8 cellular contexts compared by ENCODE assay signal in the genomic region with DNA sequence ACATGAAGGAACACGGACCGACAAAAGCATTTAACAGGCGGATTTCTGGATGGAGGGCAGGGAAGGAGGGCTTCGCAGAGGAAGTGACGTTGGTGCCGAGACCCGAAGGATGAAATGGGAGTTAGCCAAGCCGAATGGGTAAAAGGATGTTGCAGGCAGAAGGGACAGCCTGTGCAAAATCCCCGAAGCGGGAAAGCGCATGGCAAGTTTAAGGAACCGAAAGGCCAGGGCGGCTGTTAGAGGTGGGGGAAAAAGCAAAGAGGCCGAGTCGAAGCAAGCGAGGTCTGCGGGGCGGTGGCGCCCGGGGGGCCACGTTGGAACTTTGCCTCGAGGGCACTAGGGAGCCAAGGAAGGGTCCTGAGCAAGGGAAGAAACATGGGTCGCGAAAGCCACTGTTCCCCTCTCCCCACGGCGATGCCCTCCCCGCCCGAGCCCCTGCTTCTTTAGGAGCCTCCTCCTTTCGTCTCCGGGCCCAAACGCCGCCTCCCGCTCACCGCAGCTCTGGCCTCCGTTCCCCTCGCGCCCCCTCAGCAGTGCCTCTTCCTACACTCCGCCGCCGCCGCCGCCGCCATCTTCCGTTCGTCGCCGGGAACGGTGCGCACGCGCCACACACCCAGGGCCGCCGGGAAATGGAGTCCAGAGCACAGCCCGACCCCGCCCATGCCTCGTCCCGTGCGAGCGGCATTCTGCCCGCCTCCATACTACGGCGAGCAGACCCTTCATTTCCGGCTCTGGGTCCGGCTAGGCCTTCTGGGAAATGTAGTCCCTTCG. TPM values are rescaled to one million over a fixed set of nuclear protein-coding genes. Genes with fewer than 3 reads are reported as not detected.
A peak's percentile ranks its signal among the peaks of the same experiment; 100 is the strongest.
DNase-seq lines count a peak whose midpoint lies in the region; ATAC-seq, FAIRE-seq and TF ChIP-seq lines count a peak whose summit lies in the region.

Gene SYMPK (minus strand): TSS at position 584 of the 771 bp plus-strand sequence. CDS start 8,652 bp downstream, outside the sequence.

- H3K4me1 Mint-ChIP-seq in natural killer cell treated with Interleukin-12 subunit alpha and Interleukin-12 subunit beta and Interleukin-15 and Interleukin-18, amount 100 ng/mL, for 72 hours (ENCODE audit: low read depth in 2 of 2): peaks cover 25 to 29% of the 10 kb centered on the region in 2 donors

- peak within 1 kb of the TSS; percentile 95 for H3K4me3 Mint-ChIP-seq in natural killer cell treated with Interleukin-12 subunit alpha and Interleukin-12 subunit beta and Interleukin-15 and Interleukin-18, amount 100 ng/mL, for 72 hours

- TF ChIP-seq POLR2A in H54 (IDR thresholded peaks at IDR 0.05; ENCODE audit: low read depth, low read length): peak; percentile 41

- DNase-seq in EL: peak; percentile 99
- DNase-seq in H54 (ENCODE audit: insufficient read length, low spot score): peak; percentile 96
- peak; percentile 99 for DNase-seq in M059J (ENCODE audit: low read depth)
- DNase-seq in SHP77 (lab: John Stamatoyannopoulos, UW): peak; percentile 99
- peak; percentile 97 for DNase-seq in activated effector memory CD4-positive, alpha-beta T cell treated with Interleukin-2 at 50 U/mL for 16 hours
- DNase-seq in fibroblast of peridontal ligament (ENCODE audit: extremely low read depth): peak; percentile 97
- DNase-seq in natural killer cell treated with Interleukin-12 subunit alpha and Interleukin-12 subunit beta and Interleukin-15 and Interleukin-18, amount 100 ng/mL, for 72 hours (ENCODE audit: low spot score): peak; percentile 100
- peak; percentile 99 for DNase-seq in stimulated activated naive CD8-positive, alpha-beta T cell treated with anti-CD3 and anti-CD28 coated beads, Interleukin-15, Interleukin-2, amounts not matched to agents 100 U/mL and 50 U/mL, for 24 hours

- no peaks in the 10 kb centered on the region for H3K9me3 Mint-ChIP-seq in natural killer cell treated with Interleukin-12 subunit alpha and Interleukin-12 subunit beta and Interleukin-15 and Interleukin-18, amount 100 ng/mL, for 72 hours

- peak; percentile 98 to 99 for ATAC-seq in natural killer cell treated with Interleukin-12 subunit alpha and Interleukin-12 subunit beta and Interleukin-15 and Interleukin-18, amount 100 ng/mL, for 72 hours
- ATAC-seq in stimulated activated naive CD8-positive, alpha-beta T cell treated with anti-CD3 and anti-CD28 coated beads, Interleukin-15, Interleukin-2, amounts not matched to agents 100 U/mL and 50 U/mL, for 24 hours: peak; percentile 97

- H3K27ac Mint-ChIP-seq in natural killer cell treated with Interleukin-12 subunit alpha and Interleukin-12 subunit beta and Interleukin-15 and Interleukin-18, amount 100 ng/mL, for 72 hours: peak within 1 kb of the TSS; percentile 81 to 95

- H3K27me3 Mint-ChIP-seq in natural killer cell treated with Interleukin-12 subunit alpha and Interleukin-12 subunit beta and Interleukin-15 and Interleukin-18, amount 100 ng/mL, for 72 hours: peaks cover 9 to 15% of the 10 kb centered on the region in 2 donors

- H3K36me3 Mint-ChIP-seq in natural killer cell treated with Interleukin-12 subunit alpha and Interleukin-12 subunit beta and Interleukin-15 and Interleukin-18, amount 100 ng/mL, for 72 hours: peaks cover 4% of the 10 kb centered on the region

- peak; percentile 65 for FAIRE-seq in H54 (lab: Jason Lieb, UNC)

RNA-seq across cellular contexts. Expression of gene SYMPK, which starts in this region (rescaled TPM):
- 35.9 and 36.5 TPM in 2 replicates for total RNA-seq in M059J (2014; rRNA removed; shearing (Covaris generic))
- 100 to 1,000 TPM; 107 to 217 TPM for total RNA-seq in natural killer cell treated with Interleukin-12 subunit alpha and Interleukin-12 subunit beta and Interleukin-15 and Interleukin-18, amount 100 ng/mL, for 72 hours

Comparison
In these comparisons a context has a peak if more than half of its experiments do, and no peak if none do; other contexts are left out.
1. Peak in every context shown above with its lines: DNase-seq and ATAC-seq.